In genomic region chr9:20980713-20981481, GRCh38 we compare ENCODE assay signal across 8 cellular contexts. TPM values are rescaled to one million over a fixed set of nuclear protein-coding genes. Genes with fewer than 3 reads are reported as not detected.
DNase-seq lines count a peak whose midpoint lies in the region; ATAC-seq and TF ChIP-seq lines count a peak whose summit lies in the region.

No MANE protein-coding gene starts in this region.

- 12% methylated on average over 3 of the region's 3 CpGs for WGBS in prostate gland

- TF ChIP-seq CTCF in prostate gland (IDR thresholded peaks at IDR 0.05), result no peak

- peaks cover 2% of the 10 kb centered on the region for H3K4me1 ChIP-seq in prostate gland (replicated peaks)

- DNase-seq in left ventricle myocardium superior (no peak), cardiac septum (ENCODE audit: low spot score) (no peak), cerebellum (ENCODE audit: low spot score) (peak; percentile 28), prostate gland (ENCODE audit: low spot score) (peak; percentile 11), DMS53 treated with DMSO at 0.1 percent for 48 hours (lab: John Stamatoyannopoulos, UW; ENCODE audit: unreplicated experiment) (no peak), foreskin melanocyte (no peak)
- no peak for DNase-seq in activated CD4-positive, alpha-beta T cell treated with anti-CD3 and anti-CD28 coated beads for 1 hour

- no peak for TF ChIP-seq POLR2A in prostate gland (IDR thresholded peaks at IDR 0.05)

- intact Hi-C loops in left ventricle myocardium superior (cut with micrococcal nuclease) (no loop called here), cardiac septum (cut with DNase I) (no loop called here), prostate gland (cut with DNase I) (loop anchor here (2.0 to 10.0 kb wide), 2 partner anchors 50 to 114 kb away; partner anchors contain the start of gene HACD4)

- peak; percentile 36 for ATAC-seq in left ventricle myocardium superior
- ATAC-seq in HG03571 (IDR thresholded peaks at IDR 0.05; ENCODE audit: unreplicated experiment), result peak; percentile 78

- no peaks in the 10 kb centered on the region for H3K9me3 ChIP-seq in prostate gland

- H3K36me3 ChIP-seq in prostate gland, result no peaks in the 10 kb centered on the region

- no peaks in the 10 kb centered on the region for H3K27me3 ChIP-seq in prostate gland (replicated peaks; ENCODE audit: insufficient read depth)

- no peak overlapping the region for H3K4me3 ChIP-seq in prostate gland

- H3K27ac ChIP-seq in prostate gland, result peak overlapping the region; percentile 3 to 13

RNA-seq across cellular contexts. Expression of gene HACD4, which starts 50.5 kb away (rescaled TPM):
- total RNA-seq in left ventricle myocardium superior (0.89 TPM), cardiac septum (0.65 TPM), cerebellum (1.5 TPM), prostate gland (1 to 10 TPM; 2.4 to 3.1 TPM)

Comparison
In these comparisons a context has a peak if more than half of its experiments do, and no peak if none do; other contexts are left out.
1. DNase-seq: peak in cerebellum (single experiment) and prostate gland (single experiment); none in left ventricle myocardium superior (single experiment), cardiac septum (single experiment), DMS53 treated with DMSO at 0.1 percent for 48 hours (single experiment), activated CD4-positive, alpha-beta T cell treated with anti-CD3 and anti-CD28 coated beads for 1 hour (single experiment) and foreskin melanocyte (single experiment).